Comparison of ENCODE assay signal across 19 cellular contexts in genomic region chr20:51204794-51205193, GRCh38.
"Had no signal": no experiment of that assay in that cellular context is flagged by ENCODE, and none has a peak within 500 bp of the region (broad histone marks: within the 10 kb centered on the region; RNA-seq: fewer than 3 reads in every experiment).

No MANE protein-coding gene starts in this region.

- DNase-seq: Kasumi-1, MM.1S, NCI-H1105, NCI-H1417, NCI-H1436 treated with DMSO at 0.1 percent for 48 hours, NCI-H1694, NCI-H187 treated with DMSO at 0.1 percent for 48 hours, NCI-H2029 treated with DMSO at 0.1 percent for 48 hours, NCI-H2171 treated with DMSO at 0.1 percent for 48 hours, NCI-H345, NCI-H524, NCI-H526 treated with DMSO at 0.1 percent for 48 hours, NCI-H748 treated with DMSO at 0.1 percent for 48 hours, SHP77, SW 1271, T-helper 1 cell had no signal

- ATAC-seq: K562 had no signal

- H3K9ac ChIP-seq: KMS-11 had no signal

- H3K4me2 ChIP-seq: KMS-11 had no signal

- H3K4me3 ChIP-seq: K562 had no signal

- H3K27ac ChIP-seq: KMS-11, RWPE1 had no signal
